In genomic region chr2:219440388-219441256, GRCh38 we compare ENCODE assay signal across 1 cellular context.
TF ChIP-seq lines count a peak whose summit lies in the region.

No MANE protein-coding gene starts in this region.

TF ChIP-seq in K562, 482 proteins besides CTCF, POLR2A, EP300 and RAD21:
- no peak for TF ChIP-seq XRCC5 (IDR thresholded peaks at IDR 0.05; ENCODE audit: low read depth, low read length)
- no peak for TF ChIP-seq FOXM1 (IDR thresholded peaks at IDR 0.05; ENCODE audit: low read depth)
- no peak for TF ChIP-seq FOXM1 (CRISPR knock-in tag; IDR thresholded peaks at IDR 0.05; ENCODE audit: low read depth)
- TF ChIP-seq ZNF140 (CRISPR knock-in tag; IDR thresholded peaks at IDR 0.05), result no peak
- no peak for TF ChIP-seq ZNF589 (CRISPR knock-in tag; IDR thresholded peaks at IDR 0.05; ENCODE audit: low read depth)
- peak; percentile 19; the same call in 1 of the 2 replicates for TF ChIP-seq ESRRA (IDR thresholded peaks at IDR 0.05; ENCODE audit: borderline replicate concordance, low read depth)
- TF ChIP-seq GMEB1 (CRISPR knock-in tag; IDR thresholded peaks at IDR 0.05), result no peak
- TF ChIP-seq ZNF445 (CRISPR knock-in tag; IDR thresholded peaks at IDR 0.05; ENCODE audit: low read depth), result no peak
- 0 out of 2 replicates have a peak, but pooled peaks have one; percentile 14 for TF ChIP-seq ZFP91 (CRISPR knock-in tag; IDR thresholded peaks at IDR 0.05)
- no peak for TF ChIP-seq ZBTB8A (IDR thresholded peaks at IDR 0.05; ENCODE audit: partially characterized antibody)
- TF ChIP-seq RBM25 (IDR thresholded peaks at IDR 0.05; ENCODE audit: low read depth, low read length, severe bottlenecking), result peak; percentile 30
- no peak for TF ChIP-seq MCM3 (IDR thresholded peaks at IDR 0.05)
- TF ChIP-seq KDM1A (IDR thresholded peaks at IDR 0.05), result 0 out of 4 replicates have a peak, but pooled peaks of 1 of the 2 experiments have one; percentile 21
